ENCODE assay signal across 10 cellular contexts in genomic region chr12:122028601-122029560, GRCh38. TPM values are rescaled to one million over a fixed set of nuclear protein-coding genes. Genes with fewer than 3 reads are reported as not detected.
A peak's percentile ranks its signal among the peaks of the same experiment; 100 is the strongest.
DNase-seq lines count a peak whose midpoint lies in the region; ATAC-seq and TF ChIP-seq lines count a peak whose summit lies in the region.
"Had no signal": no experiment of that assay in that cellular context is flagged by ENCODE, and none has a peak within 500 bp of the region (broad histone marks: within the 10 kb centered on the region; RNA-seq: fewer than 3 reads in every experiment).

No MANE protein-coding gene starts in this region.

- H3K4me1 ChIP-seq in RWPE2 (ENCODE audit: insufficient read depth, poor library complexity, severe bottlenecking): peaks cover 29% of the 10 kb centered on the region
- H3K4me1 ChIP-seq in aorta (ENCODE audit: control insufficient read depth in 1 of 2, insufficient read depth in 2 of 2, low read length in 2 of 2): no peaks in the 10 kb centered on the region

- no peaks in the 10 kb centered on the region for H3K4me1 Mint-ChIP-seq in mesothelial cell of epicardium

- H3K27ac ChIP-seq in RWPE2 (ENCODE audit: poor library complexity, severe bottlenecking) (peak overlapping the region; percentile 63), aorta (ENCODE audit: low read depth in 1 of 2, low read length in 2 of 2) (no peak overlapping the region)
- H3K27ac ChIP-seq: right lobe of liver had no signal

- no peaks in the 10 kb centered on the region for H3K9me3 Mint-ChIP-seq in mesothelial cell of epicardium

- H3K4me3 Mint-ChIP-seq in mesothelial cell of epicardium: no peak overlapping the region

- no peaks in the 10 kb centered on the region for H3K27me3 Mint-ChIP-seq in mesothelial cell of epicardium (ENCODE audit: low read depth)

- H3K4me3 ChIP-seq in RWPE2 (ENCODE audit: severe bottlenecking): no peak overlapping the region
- no peak overlapping the region for H3K4me3 ChIP-seq in aorta (ENCODE audit: low read length in 2 of 2)
- H3K4me3 ChIP-seq: right lobe of liver had no signal

- 79 to 81% methylated on average over 27 of the region's 27 CpGs for WGBS in aorta, 2 donors

- H3K9me3 ChIP-seq in RWPE2 (ENCODE audit: severe bottlenecking) (no peaks in the 10 kb centered on the region), aorta (ENCODE audit: control insufficient read depth, low read length) (no peaks in the 10 kb centered on the region)
- H3K9me3 ChIP-seq: right lobe of liver had no signal

- no peak for ATAC-seq in RWPE2 (ENCODE audit: low read depth)
- ATAC-seq in aorta (ENCODE audit: low FRiP score): no peak

- H3K27ac Mint-ChIP-seq in mesothelial cell of epicardium: no peak overlapping the region

- intact Hi-C loops in aorta (cut with DNase I): no loop called here

- TF ChIP-seq CTCF in RWPE2 (IDR thresholded peaks at IDR 0.05; ENCODE audit: poor library complexity, severe bottlenecking) (no peak), mesothelial cell of epicardium (IDR thresholded peaks at IDR 0.05; ENCODE audit: unreplicated experiment) (no peak)

- DNase-seq in stimulated activated CD4-positive, alpha-beta T cell treated with anti-CD3 and anti-CD28 coated beads, Interleukin-4, amount 100 ng/mL, for 24 hours: peak; percentile 38
- DNase-seq in stimulated activated CD4-positive, alpha-beta T cell treated with anti-CD3 and anti-CD28 coated beads, Interleukin-4, amount 100 ng/mL, for 4 hours: no peak
- DNase-seq in RWPE2 (ENCODE audit: low spot score): no peak
- peak; percentile 54 for DNase-seq in kidney tubule cell (ENCODE audit: low spot score)
- DNase-seq in HCEC 1CT: no peak
- DNase-seq in COLO668 (lab: John Stamatoyannopoulos, UW; ENCODE audit: unreplicated experiment): no peak
- DNase-seq in aorta: no peak
- DNase-seq in mesothelial cell of epicardium (ENCODE audit: low spot score in 2 of 2, unreplicated experiment in 2 of 2): no peak
- DNase-seq: NCI-H2171, right lobe of liver had no signal

- no peaks in the 10 kb centered on the region for H3K27me3 ChIP-seq in RWPE2 (ENCODE audit: insufficient read depth, poor library complexity, severe bottlenecking)
- H3K27me3 ChIP-seq in aorta (ENCODE audit: control insufficient read depth in 1 of 2, insufficient read depth in 2 of 2, low read length in 1 of 2): no peaks in the 10 kb centered on the region
- H3K27me3 ChIP-seq: right lobe of liver had no signal

- no peaks in the 10 kb centered on the region for H3K36me3 Mint-ChIP-seq in mesothelial cell of epicardium

- H3K36me3 ChIP-seq in RWPE2 (ENCODE audit: low read depth) (peaks cover 12% of the 10 kb centered on the region), aorta (ENCODE audit: control insufficient read depth in 1 of 2, insufficient read depth in 2 of 2, low read length in 1 of 2) (no peaks in the 10 kb centered on the region)
- H3K36me3 ChIP-seq: right lobe of liver had no signal

RNA-seq across cellular contexts. Expression of gene BCL7A, which starts 7.2 kb away (rescaled TPM):
- total RNA-seq in aorta (1 to 10 TPM; 6.2 to 6.3 TPM), mesothelial cell of epicardium (33.8 to 40.1 TPM (median 34.6 TPM) in 3 replicates)
- polyA plus RNA-seq in aorta: 1 to 10 TPM; 1.1 to 2.7 TPM

RNA-seq across cellular contexts. Expression of gene MLXIP, which starts 49.7 kb away (rescaled TPM):
- 10 to 100 TPM; 49.8 to 65.1 TPM for total RNA-seq in aorta
- polyA plus RNA-seq in aorta: 10 to 100 TPM; 10.3 to 39.0 TPM
- total RNA-seq in mesothelial cell of epicardium: 65.3 to 67.3 TPM (median 65.7 TPM) in 3 replicates

Comparison
In these comparisons a context has a peak if more than half of its experiments do, and no peak if none do; other contexts are left out.
1. DNase-seq: peak in stimulated activated CD4-positive, alpha-beta T cell treated with anti-CD3 and anti-CD28 coated beads, Interleukin-4, amount 100 ng/mL, for 24 hours (single experiment) and kidney tubule cell (single experiment); none in stimulated activated CD4-positive, alpha-beta T cell treated with anti-CD3 and anti-CD28 coated beads, Interleukin-4, amount 100 ng/mL, for 4 hours (0 of 2), RWPE2 (single experiment), HCEC 1CT (single experiment), COLO668 (single experiment), aorta (0 of 2) and mesothelial cell of epicardium (0 of 2).